8 cellular contexts compared by ENCODE assay signal in the genomic region with DNA sequence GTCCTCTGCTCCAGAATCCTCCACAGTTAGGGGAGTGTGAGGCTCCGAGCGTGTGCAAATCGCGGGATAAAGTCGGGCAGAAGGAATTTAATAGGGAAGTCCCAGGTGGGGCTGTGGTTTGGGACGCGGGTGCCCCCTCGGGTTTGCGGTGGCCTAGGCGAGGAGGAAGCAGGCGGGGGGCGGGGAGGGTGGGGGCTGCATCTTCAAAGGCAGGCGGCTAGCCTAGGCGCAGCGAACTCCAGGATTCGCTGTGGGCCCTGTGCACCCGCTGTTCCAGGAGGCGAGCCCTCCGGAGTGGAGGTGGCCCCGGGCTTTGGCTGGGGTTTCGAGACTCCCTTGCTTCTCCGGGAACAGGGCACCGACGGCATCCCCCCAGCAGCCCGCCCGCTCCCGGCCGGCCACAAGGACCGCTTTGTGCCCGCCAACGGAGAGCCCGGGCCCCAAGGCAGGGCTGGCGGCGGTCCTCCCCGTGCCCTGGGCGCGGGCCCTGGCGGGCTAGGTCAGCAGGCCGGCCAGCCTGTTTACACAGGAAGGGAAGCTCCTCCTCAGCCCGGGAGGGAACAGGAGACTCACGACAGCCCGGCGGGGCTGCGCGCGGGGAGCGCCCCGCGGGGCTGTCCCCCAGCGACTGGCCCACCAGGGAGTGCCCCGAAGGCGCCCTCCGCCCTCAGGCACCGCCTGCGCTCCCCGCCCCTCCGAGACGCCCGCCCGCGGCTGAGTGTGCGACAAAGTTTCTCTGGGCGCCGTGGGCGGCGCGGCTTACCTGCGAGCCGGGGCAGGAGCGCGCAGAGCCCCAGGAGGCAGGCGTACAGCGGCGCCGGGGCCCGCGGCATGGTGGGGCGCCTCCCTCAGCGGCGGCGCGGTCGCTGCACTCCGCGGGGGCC. TPM values are rescaled to one million over a fixed set of nuclear protein-coding genes. Genes with fewer than 3 reads are reported as not detected.
DNase-seq lines count a peak whose midpoint lies in the region; ATAC-seq and TF ChIP-seq lines count a peak whose summit lies in the region.

No MANE protein-coding gene starts in this region.

- no peak overlapping the region for H3K4ac ChIP-seq in H9 (ENCODE audit: low read depth, low read length)

- no peak overlapping the region for H2BK12ac ChIP-seq in H9 (ENCODE audit: insufficient read length, low read depth, low read length)

- peaks cover 19% of the 10 kb centered on the region; the same call in 1 of the 2 replicates for H3K79me2 ChIP-seq in H9 (ENCODE audit: insufficient read depth, low read length)
- H3K79me2 ChIP-seq in parathyroid adenoma, result peaks cover 22% of the 10 kb centered on the region

- no peak overlapping the region for H2BK120ac ChIP-seq in H9 (ENCODE audit: low read depth, low read length, poor library complexity, severe bottlenecking)

- no peak overlapping the region for H4K91ac ChIP-seq in H9 (ENCODE audit: insufficient read length, low read depth, low read length)

- TF ChIP-seq POLR2A in heart left ventricle (IDR thresholded peaks at IDR 0.05), result peak in 1 of 2 donors; percentile 47

- H2AK5ac ChIP-seq in H9 (ENCODE audit: insufficient read length, low read length), result no peak overlapping the region

- peaks cover 14% of the 10 kb centered on the region for H3K23me2 ChIP-seq in H9 (ENCODE audit: insufficient read length, low read depth, low read length, poor library complexity, severe bottlenecking)

- H3K4me1 ChIP-seq in H9 (ENCODE audit: insufficient read depth, low read length), result peaks cover 24% of the 10 kb centered on the region
- peaks cover 0 to 53% (median 33%) of the 10 kb centered on the region in 12 donors for H3K4me1 ChIP-seq in heart left ventricle
- peaks cover 6% of the 10 kb centered on the region for H3K4me1 ChIP-seq in parathyroid adenoma

- WGBS in H9 (ENCODE audit: extremely low coverage, insufficient read length, low lambda C conversion rate), result no CpG with 5 or more reads among the region's 85 CpGs
- WGBS in heart left ventricle, 4 donors, result 1% methylated on average over 40 to 85 of the region's 85 CpGs

- no peaks in the 10 kb centered on the region; a peak in 1 of 5 replicates for H3K9me3 Mint-ChIP-seq in H9
- no peaks in the 10 kb centered on the region for H3K9me3 Mint-ChIP-seq in activated naive CD4-positive, alpha-beta T cell treated with anti-CD3 and anti-CD28 coated beads, Interleukin-2, amount 50 U/mL, for 24 hours

- no peak overlapping the region for H3K23ac ChIP-seq in H9 (ENCODE audit: insufficient read length, low read depth, low read length)

- H4K20me1 ChIP-seq in H9 (ENCODE audit: control insufficient read depth, insufficient read depth, insufficient read length), result no peaks in the 10 kb centered on the region

- peak overlapping the region; percentile 91 to 96 (median 95) for H3K27ac Mint-ChIP-seq in H9
- no peak overlapping the region for H3K27ac Mint-ChIP-seq in activated naive CD4-positive, alpha-beta T cell treated with anti-CD3 and anti-CD28 coated beads, Interleukin-2, amount 50 U/mL, for 24 hours

- no peak overlapping the region for H3K56ac ChIP-seq in H9 (ENCODE audit: insufficient read length, low read depth, low read length)

- no peak overlapping the region for H3T11ph ChIP-seq in H9 (ENCODE audit: low read length)

- intact Hi-C loops in heart left ventricle (cut with DNase I), result loop anchor here in 9 of 10 donors (2.0 to 10.0 kb wide), 8 partner anchors 49 to 116 kb away; no protein-coding TSS in a partner anchor

- no peak overlapping the region for H4K5ac ChIP-seq in H9 (ENCODE audit: insufficient read length, low read depth, low read length)

- no peak overlapping the region for H2BK5ac ChIP-seq in H9 (ENCODE audit: insufficient read length, low read length)

- peak overlapping the region; percentile 73 for H3K18ac ChIP-seq in H9 (ENCODE audit: insufficient read length, low read depth, low read length)

- H3K9me3 ChIP-seq in H9 (ENCODE audit: control insufficient read depth, low read depth, low read length) (no peaks in the 10 kb centered on the region), heart left ventricle (no peaks in the 10 kb centered on the region), parathyroid adenoma (ENCODE audit: control insufficient read depth, low read length) (no peaks in the 10 kb centered on the region)

- no peak overlapping the region for H4K8ac ChIP-seq in H9 (replicated peaks; ENCODE audit: insufficient read length, low read depth, low read length)

- peak overlapping the region; percentile 68 for H3K9ac ChIP-seq in H9 (ENCODE audit: extremely low read depth, insufficient read length, low read length)
- peak overlapping the region; percentile 34 for H3K9ac ChIP-seq in parathyroid adenoma

- H3K36me3 ChIP-seq in heart left ventricle (no peaks in the 10 kb centered on the region), parathyroid adenoma (ENCODE audit: control insufficient read depth, insufficient read depth, low read length) (no peaks in the 10 kb centered on the region)

- peak overlapping the region; percentile 87 to 90 for H3K4me3 Mint-ChIP-seq in H9
- H3K4me3 Mint-ChIP-seq in activated naive CD4-positive, alpha-beta T cell treated with anti-CD3 and anti-CD28 coated beads, Interleukin-2, amount 50 U/mL, for 24 hours, result peak overlapping the region; percentile 67

- peaks cover 8 to 16% (median 10%) of the 10 kb centered on the region in 3 experiments; a peak in 6 of 7 replicates for H3K36me3 Mint-ChIP-seq in H9 (ENCODE audit: insufficient read depth in 1 of 3, low read depth in 3 of 3)
- no peaks in the 10 kb centered on the region for H3K36me3 Mint-ChIP-seq in activated naive CD4-positive, alpha-beta T cell treated with anti-CD3 and anti-CD28 coated beads, Interleukin-2, amount 50 U/mL, for 24 hours

- TF ChIP-seq CTCF in GM12864 (IDR thresholded peaks at IDR 0.05; ENCODE audit: low read depth, low read length, missing control alignments) (no peak), H9 (conservative IDR thresholded peaks at IDR 0.05) (no peak), heart left ventricle (IDR thresholded peaks at IDR 0.05) (no peak), parathyroid adenoma (IDR thresholded peaks at IDR 0.05) (no peak)

- H2BK20ac ChIP-seq in H9 (ENCODE audit: low read depth, low read length, poor library complexity, severe bottlenecking), result no peak overlapping the region

- peak overlapping the region; percentile 88 for H3K14ac ChIP-seq in H9 (ENCODE audit: insufficient read depth, low read length)

- no peak for DNase-seq in GM12864 (ENCODE audit: low read depth)
- peak; percentile 75 for DNase-seq in H9
- peak; percentile 38 for DNase-seq in NCI-H69 (lab: John Stamatoyannopoulos, UW)
- peak; percentile 43 to 74 (median 52) for DNase-seq in heart left ventricle
- no peak for DNase-seq in OCI-M1 (lab: John Stamatoyannopoulos, UW)
- no peak for DNase-seq in MV-4-11 (lab: John Stamatoyannopoulos, UW)

- H3K4me1 Mint-ChIP-seq in H9, result peaks cover 68 to 71% of the 10 kb centered on the region in 2 experiments
- peaks cover 4% of the 10 kb centered on the region for H3K4me1 Mint-ChIP-seq in activated naive CD4-positive, alpha-beta T cell treated with anti-CD3 and anti-CD28 coated beads, Interleukin-2, amount 50 U/mL, for 24 hours

- H2BK15ac ChIP-seq in H9 (ENCODE audit: low read depth, low read length), result no peak overlapping the region

- H3K27ac ChIP-seq in H9 (ENCODE audit: insufficient read length, low read depth, low read length), result peak overlapping the region; percentile 21
- H3K27ac ChIP-seq in heart left ventricle, result peak overlapping the region; percentile 77 to 97 (median 96)
- H3K27ac ChIP-seq in parathyroid adenoma, result peak overlapping the region; percentile 82

- peak; percentile 23 to 57 (median 56) for ATAC-seq in heart left ventricle

- H3K27me3 Mint-ChIP-seq in H9 (ENCODE audit: low read depth), result no peaks in the 10 kb centered on the region; the same call in 1 of the 2 replicates
- peaks cover 26% of the 10 kb centered on the region for H3K27me3 Mint-ChIP-seq in activated naive CD4-positive, alpha-beta T cell treated with anti-CD3 and anti-CD28 coated beads, Interleukin-2, amount 50 U/mL, for 24 hours

- H3K27me3 ChIP-seq in H9 (ENCODE audit: insufficient read depth, low read length), result no peaks in the 10 kb centered on the region
- H3K27me3 ChIP-seq in heart left ventricle, result peaks cover 0 to 15% (median 0%) of the 10 kb centered on the region in 9 donors
- H3K27me3 ChIP-seq in parathyroid adenoma (ENCODE audit: control insufficient read depth, insufficient read depth, low read length), result no peaks in the 10 kb centered on the region

- peaks cover 8% of the 10 kb centered on the region for H3K79me1 ChIP-seq in H9 (ENCODE audit: insufficient read depth, low read depth, low read length, poor library complexity, severe bottlenecking)

- H2AFZ ChIP-seq in H9 (ENCODE audit: low read length), result no peak overlapping the region
- H2AFZ ChIP-seq in parathyroid adenoma, result peak overlapping the region; percentile 93

- H3K4me3 ChIP-seq in GM12864 (ENCODE audit: low read depth, low read length) (peak overlapping the region; percentile 53), heart left ventricle (peak overlapping the region; percentile 62 to 99 (median 88)), parathyroid adenoma (ENCODE audit: low read depth, low read length) (peak overlapping the region; percentile 67)

- H3K4me2 ChIP-seq in H9 (ENCODE audit: insufficient read depth, insufficient read length, low read length), result peak overlapping the region; percentile 73
- peak overlapping the region; percentile 81 for H3K4me2 ChIP-seq in parathyroid adenoma (ENCODE audit: low read length)

RNA-seq across cellular contexts. Expression of gene ITGB5, which starts 0.8 kb away (rescaled TPM):
- total RNA-seq in H9 (2021) (146 and 148 TPM in 2 replicates), heart left ventricle (100 to 1,000 TPM in 8 of 9 donors, 10 to 100 TPM in 1; 96.3 to 223 (median 118) TPM)
- 100 to 1,000 TPM in 1 of 2 donors, 10 to 100 TPM in 1; 23.1 to 159 TPM for polyA plus RNA-seq in heart left ventricle

RNA-seq across cellular contexts. Expression of gene MUC13, which starts 48.1 kb away (rescaled TPM):
- total RNA-seq in H9 (2021) (not detected in 2 replicates), heart left ventricle (under 1 TPM in 1 of 9 donors, not detected in 8; 0.08 TPM)
- polyA plus RNA-seq in heart left ventricle, result under 1 TPM in 1 of 2 donors, not detected in 1; 0.15 TPM

Comparison
In these comparisons a context has a peak if more than half of its experiments do, and no peak if none do; other contexts are left out.
1. DNase-seq: peak in H9 (single experiment), NCI-H69 (single experiment) and heart left ventricle (5 of 5); none in GM12864 (single experiment), OCI-M1 (single experiment) and MV-4-11 (single experiment).
2. H3K27ac ChIP-seq: peak in every context shown above with its lines; median percentile 96 in heart left ventricle; 82 in parathyroid adenoma; 21 in H9.
3. Peak in every context shown above with its lines, with median percentiles within 50 percentile points of each other: H3K4me3 ChIP-seq.